1 cellular context compared by ENCODE assay signal in genomic region chr12:53252349-53252916, GRCh38.
A peak's percentile ranks its signal among the peaks of the same experiment; 100 is the strongest.
TF ChIP-seq lines count a peak whose summit lies in the region.

No MANE protein-coding gene starts in this region.

TF ChIP-seq in HEK293, 187 proteins besides CTCF, POLR2A, EP300 and RAD21 (continued from another document):
- TF ChIP-seq ZNF639 (tag by site-specific recombination; IDR thresholded peaks at IDR 0.05) (0 out of 2 replicates have a peak, but pooled peaks have one; percentile 9), YY2 (tag by site-specific recombination; IDR thresholded peaks at IDR 0.05) (0 out of 2 replicates have a peak, but pooled peaks have one; percentile 1), PATZ1 (tag by site-specific recombination; IDR thresholded peaks at IDR 0.05) (peak; percentile 3; the same call in 1 of the 2 replicates), SP2 (tag by site-specific recombination; IDR thresholded peaks at IDR 0.05) (0 out of 2 replicates have a peak, but pooled peaks have one; percentile 13), ZNF837 (tag by site-specific recombination; IDR thresholded peaks at IDR 0.05) (no peak), ZBTB26 (tag by site-specific recombination; optimal IDR thresholded peaks at IDR 0.05) (peak; percentile 20), GFI1B (tag by site-specific recombination; IDR thresholded peaks at IDR 0.05) (no peak), SCRT2 (tag by site-specific recombination; IDR thresholded peaks at IDR 0.05) (no peak), SP7 (tag by site-specific recombination; IDR thresholded peaks at IDR 0.05) (peak; percentile 7; the same call in 1 of the 2 replicates), ZFP37 (tag by site-specific recombination; IDR thresholded peaks at IDR 0.05) (peak; percentile 23; the same call in 1 of the 2 replicates), ZNF121 (tag by site-specific recombination; IDR thresholded peaks at IDR 0.05) (0 out of 2 replicates have a peak, but pooled peaks have one; percentile 12), ZBTB7A (tag by site-specific recombination; IDR thresholded peaks at IDR 0.05; ENCODE audit: low read depth) (peak; percentile 80; the same call in 1 of the 2 replicates), INSM2 (tag by site-specific recombination; IDR thresholded peaks at IDR 0.05) (0 out of 2 replicates have a peak, but pooled peaks have one; percentile 19), HOXC10 (CRISPR knock-in tag; IDR thresholded peaks at IDR 0.05) (no peak), ZNF2 (tag by site-specific recombination; IDR thresholded peaks at IDR 0.05) (0 out of 2 replicates have a peak, but pooled peaks have one; percentile 15), SP3 (tag by site-specific recombination; IDR thresholded peaks at IDR 0.05) (peak; percentile 48; the same call in 1 of the 2 replicates), ZNF677 (tag by site-specific recombination; IDR thresholded peaks at IDR 0.05) (no peak), ZNF366 (tag by site-specific recombination; conservative IDR thresholded peaks at IDR 0.05) (0 out of 2 replicates have a peak, but pooled peaks have one; percentile 14), ZEB2 (tag by site-specific recombination; IDR thresholded peaks at IDR 0.05) (0 out of 2 replicates have a peak, but pooled peaks have one; percentile 3)
